Comparison of ENCODE assay signal across 2 cellular contexts in the genomic region with DNA sequence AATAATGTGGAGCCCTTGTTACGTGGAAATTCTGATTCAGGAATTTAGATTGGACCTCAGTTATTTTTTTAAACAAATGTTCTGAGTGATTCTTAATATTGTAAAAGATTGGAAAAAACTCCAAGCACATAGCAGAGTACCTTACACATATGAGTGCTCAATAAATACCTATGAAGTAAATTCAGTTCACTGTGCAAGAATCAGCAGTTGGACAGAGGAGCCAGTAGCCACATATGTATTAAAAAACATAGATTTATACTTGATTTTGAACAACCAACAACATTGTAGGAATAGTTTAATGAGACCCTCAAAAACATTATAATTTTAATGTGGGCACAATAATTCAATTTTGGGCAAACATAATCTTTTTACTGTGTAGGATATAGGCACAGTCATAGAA.
TF ChIP-seq lines count a peak whose summit lies in the region.

No MANE protein-coding gene starts in this region.

TF ChIP-seq in SK-N-SH treated with all-trans-retinoic acid at 6 μM for 48 hours, 23 proteins besides CTCF, POLR2A, EP300 and RAD21 (continued from another document):
- TF ChIP-seq, protein P1, sequence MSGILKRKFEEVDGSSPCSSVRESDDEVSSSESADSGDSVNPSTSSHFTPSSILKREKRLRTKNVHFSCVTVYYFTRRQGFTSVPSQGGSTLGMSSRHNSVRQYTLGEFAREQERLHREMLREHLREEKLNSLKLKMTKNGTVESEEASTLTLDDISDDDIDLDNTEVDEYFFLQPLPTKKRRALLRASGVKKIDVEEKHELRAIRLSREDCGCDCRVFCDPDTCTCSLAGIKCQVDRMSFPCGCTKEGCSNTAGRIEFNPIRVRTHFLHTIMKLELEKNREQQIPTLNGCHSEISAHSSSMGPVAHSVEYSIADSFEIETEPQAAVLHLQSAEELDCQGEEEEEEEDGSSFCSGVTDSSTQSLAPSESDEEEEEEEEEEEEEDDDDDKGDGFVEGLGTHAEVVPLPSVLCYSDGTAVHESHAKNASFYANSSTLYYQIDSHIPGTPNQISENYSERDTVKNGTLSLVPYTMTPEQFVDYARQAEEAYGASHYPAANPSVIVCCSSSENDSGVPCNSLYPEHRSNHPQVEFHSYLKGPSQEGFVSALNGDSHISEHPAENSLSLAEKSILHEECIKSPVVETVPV (CRISPR knock-in tag; IDR thresholded peaks at IDR 0.05) = no peak
- TF ChIP-seq ISL1 (CRISPR knock-in tag; IDR thresholded peaks at IDR 0.05) (no peak), BACH2 (CRISPR knock-in tag; IDR thresholded peaks at IDR 0.05; ENCODE audit: borderline replicate concordance) (no peak)

TF ChIP-seq in Ishikawa, 13 proteins besides CTCF, POLR2A, EP300 and RAD21 (continued from another document):
- TF ChIP-seq YY1 (IDR thresholded peaks at IDR 0.05; ENCODE audit: low read depth) = no peak
